In the genomic region with DNA sequence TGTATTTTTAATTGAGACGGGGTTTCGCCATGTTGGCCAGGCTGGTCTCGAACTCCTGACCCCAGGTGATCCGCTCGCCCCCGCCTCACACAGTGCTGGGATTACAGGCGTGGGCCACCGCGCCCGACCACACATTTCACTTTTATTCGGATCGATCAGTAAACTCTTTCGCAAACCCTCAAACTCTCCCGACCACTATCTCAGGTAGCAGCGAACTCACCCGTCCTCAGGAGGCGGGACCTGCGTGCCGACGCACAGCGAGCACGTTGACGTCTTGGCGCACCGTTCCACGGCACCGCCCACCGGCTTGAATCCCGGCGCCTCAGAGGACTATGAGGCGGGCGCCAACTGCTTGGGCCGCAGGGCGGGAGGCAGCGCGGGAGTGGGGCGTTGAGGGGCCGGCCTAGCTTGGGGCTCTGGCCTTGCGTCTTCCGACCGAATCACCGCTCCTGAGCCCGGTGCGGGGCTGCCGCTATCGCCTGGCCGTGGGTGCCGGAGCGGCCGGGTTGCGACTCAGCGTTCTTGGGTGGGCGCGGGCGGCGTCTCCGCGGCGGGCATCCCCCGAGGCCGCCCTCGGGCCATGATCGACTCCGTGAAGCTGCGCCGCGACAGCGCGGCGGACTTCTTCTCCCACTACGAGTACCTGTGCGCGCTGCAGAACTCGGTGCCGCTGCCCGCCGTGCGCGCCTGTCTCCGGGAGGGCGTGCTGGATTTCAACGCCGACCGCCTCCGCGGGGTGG, we compare ENCODE assay signal across 8 cellular contexts. TPM values are rescaled to one million over a fixed set of nuclear protein-coding genes. Genes with fewer than 3 reads are reported as not detected.
DNase-seq lines count a peak whose midpoint lies in the region; ATAC-seq and TF ChIP-seq lines count a peak whose summit lies in the region.

A gene with protein sequence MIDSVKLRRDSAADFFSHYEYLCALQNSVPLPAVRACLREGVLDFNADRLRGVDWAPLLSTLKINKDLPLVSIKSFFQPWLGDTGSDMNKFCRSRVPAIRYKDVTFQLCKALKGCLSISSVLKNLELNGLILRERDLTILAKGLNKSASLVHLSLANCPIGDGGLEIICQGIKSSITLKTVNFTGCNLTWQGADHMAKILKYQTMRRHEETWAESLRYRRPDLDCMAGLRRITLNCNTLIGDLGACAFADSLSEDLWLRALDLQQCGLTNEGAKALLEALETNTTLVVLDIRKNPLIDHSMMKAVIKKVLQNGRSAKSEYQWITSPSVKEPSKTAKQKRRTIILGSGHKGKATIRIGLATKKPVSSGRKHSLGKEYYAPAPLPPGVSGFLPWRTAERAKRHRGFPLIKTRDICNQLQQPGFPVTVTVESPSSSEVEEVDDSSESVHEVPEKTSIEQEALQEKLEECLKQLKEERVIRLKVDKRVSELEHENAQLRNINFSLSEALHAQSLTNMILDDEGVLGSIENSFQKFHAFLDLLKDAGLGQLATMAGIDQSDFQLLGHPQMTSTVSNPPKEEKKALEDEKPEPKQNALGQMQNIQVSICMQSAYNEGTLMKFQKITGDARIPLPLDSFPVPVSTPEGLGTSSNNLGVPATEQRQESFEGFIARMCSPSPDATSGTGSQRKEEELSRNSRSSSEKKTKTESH (plus strand): TSS at position 305 of the 740 bp plus-strand sequence. CDS start 276 bp downstream, at position 581.

- H3K4me3 ChIP-seq in prostate gland (peak within 1 kb of the TSS; percentile 70), urinary bladder (ENCODE audit: low read depth, low read length) (peak within 1 kb of the TSS; percentile 91)

- H3K4me1 ChIP-seq in prostate gland (replicated peaks) (no peaks in the 10 kb centered on the region), urinary bladder (ENCODE audit: insufficient read depth) (no peaks in the 10 kb centered on the region)

- H3K9me3 ChIP-seq in prostate gland, result no peaks in the 10 kb centered on the region

- ATAC-seq in GM18498 (IDR thresholded peaks at IDR 0.05; ENCODE audit: unreplicated experiment) (peak; percentile 99), HG02870 (IDR thresholded peaks at IDR 0.05; ENCODE audit: unreplicated experiment) (peak; percentile 97), left ventricle myocardium superior (peak; percentile 100)

- WGBS in prostate gland, result under 1% methylated on average over 61 of the region's 86 CpGs
- under 1% methylated on average over 86 of the region's 86 CpGs for WGBS in urinary bladder

- H3K27ac ChIP-seq in angular gyrus (ENCODE audit: low read depth, low read length) (peak within 1 kb of the TSS; percentile 58), prostate gland (peak within 1 kb of the TSS; percentile 73 to 79), urinary bladder (ENCODE audit: low read depth) (peak within 1 kb of the TSS; percentile 81)

- H3K36me3 ChIP-seq in prostate gland (no peaks in the 10 kb centered on the region), urinary bladder (ENCODE audit: insufficient read depth) (no peaks in the 10 kb centered on the region)

- no peaks in the 10 kb centered on the region for H3K27me3 ChIP-seq in prostate gland (replicated peaks; ENCODE audit: insufficient read depth)

- DNase-seq in NCI-H146 (lab: John Stamatoyannopoulos, UW), result peak; percentile 93
- DNase-seq in T-helper 2 cell, result peak; percentile 66 to 94 (median 80)
- DNase-seq in left ventricle myocardium superior, result peak; percentile 94
- DNase-seq in prostate gland (ENCODE audit: low spot score), result peak; percentile 91

- no peak for TF ChIP-seq CTCF in prostate gland (IDR thresholded peaks at IDR 0.05)

- peak; percentile 80 for TF ChIP-seq POLR2A in prostate gland (IDR thresholded peaks at IDR 0.05)

- intact Hi-C loops in left ventricle myocardium superior (cut with micrococcal nuclease) (no loop called here), prostate gland (cut with DNase I) (no loop called here)

RNA-seq across cellular contexts. Expression of the gene that starts here (rescaled TPM):
- total RNA-seq in left ventricle myocardium superior (3.6 TPM), prostate gland (10 to 100 TPM; 12.0 to 16.5 TPM), urinary bladder (54.3 TPM)
- polyA plus RNA-seq in urinary bladder, result 6.4 TPM

Comparison
In these comparisons a context has a peak if more than half of its experiments do, and no peak if none do; other contexts are left out.
1. Peak in every context shown above with its lines: DNase-seq, ATAC-seq, H3K4me3 ChIP-seq and H3K27ac ChIP-seq.